10 cellular contexts compared by ENCODE assay signal in genomic region chr3:71360694-71361093, GRCh38.
DNase-seq lines count a peak whose midpoint lies in the region; ATAC-seq and TF ChIP-seq lines count a peak whose summit lies in the region.
"Had no signal": no experiment of that assay in that cellular context is flagged by ENCODE, and none has a peak within 500 bp of the region (broad histone marks: within the 10 kb centered on the region; RNA-seq: fewer than 3 reads in every experiment).

No MANE protein-coding gene starts in this region.

- peaks cover 0 to 3% (median 0%) of the 10 kb centered on the region in 7 donors for H3K9me3 Mint-ChIP-seq in CD4-positive, CD25-positive, alpha-beta regulatory T cell
- H3K9me3 Mint-ChIP-seq in activated CD8-positive, alpha-beta T cell treated with anti-CD3 and anti-CD28 coated beads for 36 hours: no peaks in the 10 kb centered on the region
- H3K9me3 Mint-ChIP-seq in endothelial cell (ENCODE audit: unreplicated experiment): no peaks in the 10 kb centered on the region

- peaks cover 51 to 91% (median 70%) of the 10 kb centered on the region in 4 donors for H3K4me1 Mint-ChIP-seq in CD4-positive, CD25-positive, alpha-beta regulatory T cell
- H3K4me1 Mint-ChIP-seq in activated CD8-positive, alpha-beta T cell treated with anti-CD3 and anti-CD28 coated beads for 36 hours (ENCODE audit: low read depth): peaks cover 83% of the 10 kb centered on the region
- H3K4me1 Mint-ChIP-seq in endothelial cell (ENCODE audit: unreplicated experiment): no peaks in the 10 kb centered on the region

- peak in 2 of 3 donors; percentile 43 to 83 for DNase-seq in CD4-positive, CD25-positive, alpha-beta regulatory T cell
- no peak for DNase-seq in activated CD8-positive, alpha-beta T cell treated with anti-CD3 and anti-CD28 coated beads for 36 hours
- DNase-seq in endothelial cell (ENCODE audit: low spot score): no peak
- DNase-seq in uterus: no peak
- DNase-seq in NCI-H524 treated with DMSO at 0.1 percent for 48 hours (lab: John Stamatoyannopoulos, UW): no peak
- no peak for DNase-seq in UCSD-AML1 (lab: John Stamatoyannopoulos, UW; ENCODE audit: unreplicated experiment)
- DNase-seq: foreskin fibroblast had no signal

- H3K4me3 ChIP-seq in CD4-positive, CD25-positive, alpha-beta regulatory T cell (ENCODE audit: low read depth, low read length): peak overlapping the region; percentile 81
- H3K4me3 ChIP-seq in uterus: no peak overlapping the region
- H3K4me3 ChIP-seq: BLaER1 had no signal

- intact Hi-C loops in activated CD8-positive, alpha-beta T cell treated with anti-CD3 and anti-CD28 coated beads for 36 hours (cut with micrococcal nuclease): no loop called here
- intact Hi-C loops in uterus (cut with DNase I; ENCODE audit: low total_unique reads): no loop called here

- peak overlapping the region; percentile 70 for H3K27ac ChIP-seq in CD4-positive, CD25-positive, alpha-beta regulatory T cell (ENCODE audit: insufficient read depth, low read length, poor library complexity, severe bottlenecking)
- no peak overlapping the region for H3K27ac ChIP-seq in uterus
- H3K27ac ChIP-seq: BLaER1 had no signal

- no peak for TF ChIP-seq CTCF in activated CD8-positive, alpha-beta T cell treated with anti-CD3 and anti-CD28 coated beads for 36 hours (IDR thresholded peaks at IDR 0.05)
- no peak for TF ChIP-seq CTCF in endothelial cell (IDR thresholded peaks at IDR 0.05; ENCODE audit: unreplicated experiment)
- no peak for TF ChIP-seq CTCF in uterus (IDR thresholded peaks at IDR 0.05)

- POLR2A ChIA-PET in activated CD8-positive, alpha-beta T cell treated with anti-CD3 and anti-CD28 coated beads for 36 hours (lab: Charles Lee): interaction anchor here (0.7 to 6.5 kb wide), 13 partner anchors 10 to 298 kb away, joined by 3 to 41 read pairs (median 6); no protein-coding TSS in a partner anchor

- H3K27ac Mint-ChIP-seq in CD4-positive, CD25-positive, alpha-beta regulatory T cell: peak overlapping the region; percentile 82 to 90 (median 89)
- peak overlapping the region; percentile 86 for H3K27ac Mint-ChIP-seq in activated CD8-positive, alpha-beta T cell treated with anti-CD3 and anti-CD28 coated beads for 36 hours
- no peak overlapping the region for H3K27ac Mint-ChIP-seq in endothelial cell (ENCODE audit: unreplicated experiment)

- peak; percentile 69 to 78 for ATAC-seq in CD4-positive, CD25-positive, alpha-beta regulatory T cell (ENCODE audit: low read depth in 2 of 2)
- peak; percentile 94 for ATAC-seq in GM19328 (IDR thresholded peaks at IDR 0.05; ENCODE audit: unreplicated experiment)
- peak; percentile 81 for ATAC-seq in HG03025 (IDR thresholded peaks at IDR 0.05; ENCODE audit: low FRiP score, unreplicated experiment)
- ATAC-seq in activated CD8-positive, alpha-beta T cell treated with anti-CD3 and anti-CD28 coated beads for 36 hours: peak; percentile 67

- CTCF ChIA-PET in activated CD8-positive, alpha-beta T cell treated with anti-CD3 and anti-CD28 coated beads for 36 hours (lab: Charles Lee): interaction anchor here (0.7 to 2.9 kb wide), 8 partner anchors 10 to 225 kb away, joined by 3 to 12 read pairs (median 4); no protein-coding TSS in a partner anchor

- peaks cover 20% of the 10 kb centered on the region for H3K36me3 Mint-ChIP-seq in CD4-positive, CD25-positive, alpha-beta regulatory T cell
- H3K36me3 Mint-ChIP-seq in activated CD8-positive, alpha-beta T cell treated with anti-CD3 and anti-CD28 coated beads for 36 hours (ENCODE audit: low read depth): peaks cover 10% of the 10 kb centered on the region
- no peaks in the 10 kb centered on the region for H3K36me3 Mint-ChIP-seq in endothelial cell (ENCODE audit: low read depth, unreplicated experiment)

- H3K27me3 Mint-ChIP-seq in CD4-positive, CD25-positive, alpha-beta regulatory T cell: no peaks in the 10 kb centered on the region
- H3K27me3 Mint-ChIP-seq in activated CD8-positive, alpha-beta T cell treated with anti-CD3 and anti-CD28 coated beads for 36 hours: no peaks in the 10 kb centered on the region
- no peaks in the 10 kb centered on the region for H3K27me3 Mint-ChIP-seq in endothelial cell (ENCODE audit: unreplicated experiment)

- H3K27me3 ChIP-seq in CD4-positive, CD25-positive, alpha-beta regulatory T cell (ENCODE audit: control insufficient read depth, insufficient read depth, low read length): no peaks in the 10 kb centered on the region
- H3K27me3 ChIP-seq in uterus: no peaks in the 10 kb centered on the region
- H3K27me3 ChIP-seq: BLaER1 had no signal

- H3K4me3 Mint-ChIP-seq in CD4-positive, CD25-positive, alpha-beta regulatory T cell: peak overlapping the region; percentile 57 to 91 (median 80)
- peak overlapping the region; percentile 59 for H3K4me3 Mint-ChIP-seq in activated CD8-positive, alpha-beta T cell treated with anti-CD3 and anti-CD28 coated beads for 36 hours
- H3K4me3 Mint-ChIP-seq in endothelial cell (ENCODE audit: unreplicated experiment): no peak overlapping the region

- H3K36me3 ChIP-seq in CD4-positive, CD25-positive, alpha-beta regulatory T cell (ENCODE audit: control insufficient read depth, insufficient read depth, low read length): peaks cover 3% of the 10 kb centered on the region
- no peaks in the 10 kb centered on the region for H3K36me3 ChIP-seq in uterus
- H3K36me3 ChIP-seq: BLaER1 had no signal

- TF ChIP-seq POLR2A in uterus (IDR thresholded peaks at IDR 0.05): no peak

- no peaks in the 10 kb centered on the region for H3K9me3 ChIP-seq in CD4-positive, CD25-positive, alpha-beta regulatory T cell (ENCODE audit: control insufficient read depth in 2 of 2, low read length in 2 of 2)
- no peaks in the 10 kb centered on the region for H3K9me3 ChIP-seq in uterus
- H3K9me3 ChIP-seq: BLaER1 had no signal

- H3K4me1 ChIP-seq in CD4-positive, CD25-positive, alpha-beta regulatory T cell (ENCODE audit: control insufficient read depth, insufficient read depth, low read length, poor library complexity, severe bottlenecking): peaks cover 63% of the 10 kb centered on the region
- no peaks in the 10 kb centered on the region for H3K4me1 ChIP-seq in uterus

Comparison
In these comparisons a context has a peak if more than half of its experiments do, and no peak if none do; other contexts are left out.
1. DNase-seq: peak in CD4-positive, CD25-positive, alpha-beta regulatory T cell (2 of 3); none in activated CD8-positive, alpha-beta T cell treated with anti-CD3 and anti-CD28 coated beads for 36 hours (single experiment), endothelial cell (single experiment), uterus (0 of 2), NCI-H524 treated with DMSO at 0.1 percent for 48 hours (single experiment) and UCSD-AML1 (single experiment).
2. Peak in every context shown above with its lines, with median percentiles within 50 percentile points of each other: ATAC-seq.